ENCODE assay signal across 18 cellular contexts in the genomic region with DNA sequence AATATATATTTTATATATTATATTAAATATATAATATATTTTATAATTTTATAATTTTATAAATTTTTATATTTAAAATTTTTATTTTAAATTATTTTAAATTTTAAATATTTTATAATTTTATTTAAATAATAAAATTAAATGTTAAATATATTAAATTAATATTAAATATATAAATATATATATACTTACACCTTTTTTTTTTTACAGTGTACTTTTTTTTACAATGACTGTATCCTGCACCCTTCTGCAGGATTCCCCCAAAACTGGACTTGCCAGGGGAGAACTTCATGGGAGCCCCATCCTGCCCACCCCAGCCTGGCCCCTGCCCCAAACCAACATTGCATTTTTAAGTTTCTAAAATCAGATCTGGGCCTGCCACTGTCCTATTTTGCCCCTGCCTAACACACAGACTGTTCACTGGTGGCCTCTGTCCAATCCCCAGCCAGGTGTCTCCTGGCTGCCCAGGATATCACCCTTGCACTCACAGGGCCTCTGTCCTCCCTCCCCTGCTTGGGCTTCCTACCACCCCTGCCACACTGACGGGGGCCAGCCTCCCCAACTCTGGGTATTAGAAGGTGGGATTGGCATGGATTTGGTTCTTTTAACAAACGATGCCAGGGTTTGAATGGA.
A peak's percentile ranks its signal among the peaks of the same experiment; 100 is the strongest.
DNase-seq lines count a peak whose midpoint lies in the region; ATAC-seq and TF ChIP-seq lines count a peak whose summit lies in the region.
"Had no signal": no experiment of that assay in that cellular context is flagged by ENCODE, and none has a peak within 500 bp of the region (broad histone marks: within the 10 kb centered on the region; RNA-seq: fewer than 3 reads in every experiment).

No MANE protein-coding gene starts in this region.

- no peak for TF ChIP-seq CTCF in NB4 (IDR thresholded peaks at IDR 0.05; ENCODE audit: low read depth, low read length)
- no peak for TF ChIP-seq CTCF in coronary artery (IDR thresholded peaks at IDR 0.05)
- TF ChIP-seq CTCF in RWPE1 (conservative IDR thresholded peaks at IDR 0.05; ENCODE audit: low read depth), result no peak

- peaks cover 0 to 12% of the 10 kb centered on the region in 2 donors for H3K27me3 Mint-ChIP-seq in stimulated activated naive B cell treated with anti-CD40 and anti-IgM and Interleukin-4, amounts not matched to agents 10 μg/mL and 1 μg/mL and 100 μg/mL, for 72 hours

- POLR2A ChIA-PET in RWPE1 (lab: Yijun Ruan, JAX; ENCODE audit: low non-redundant PET), result no interaction called here

- no peaks in the 10 kb centered on the region for H3K4me1 Mint-ChIP-seq in stimulated activated naive B cell treated with anti-CD40 and anti-IgM and Interleukin-4, amounts not matched to agents 10 μg/mL and 1 μg/mL and 100 μg/mL, for 72 hours
- H3K4me1 Mint-ChIP-seq: CD4-positive, CD25-positive, alpha-beta regulatory T cell had no signal

- ATAC-seq in stimulated activated naive B cell treated with anti-CD40 and anti-IgM and Interleukin-4, amounts not matched to agents 10 μg/mL and 1 μg/mL and 100 μg/mL, for 72 hours (replicated peaks), result no peak
- ATAC-seq: PC-3 had no signal

- H3K4me3 ChIP-seq in NB4 (ENCODE audit: low read depth, low read length) (no peak overlapping the region), coronary artery (no peak overlapping the region)
- H3K4me3 ChIP-seq: HAP-1, SJSA1 had no signal

- DNase-seq in activated effector memory CD4-positive, alpha-beta T cell treated with anti-CD3 and anti-CD28 coated beads, Interleukin-2, amount 50 U/mL, for 16 hours, result peak; percentile 37
- DNase-seq in activated effector memory CD4-positive, alpha-beta T cell treated with Interleukin-2 at 50 U/mL for 16 hours, result no peak
- DNase-seq in NB4 (ENCODE audit: low read depth) (peak; percentile 9), coronary artery (ENCODE audit: low spot score) (peak; percentile 65), KG1 (lab: John Stamatoyannopoulos, UW) (no peak), RWPE1 (ENCODE audit: low spot score) (no peak)
- no peak for DNase-seq in stimulated activated naive B cell treated with anti-CD40 and anti-IgM and Interleukin-4, amounts not matched to agents 10 μg/mL and 1 μg/mL and 100 μg/mL, for 72 hours
- DNase-seq: Caco-2; CD4-positive, CD25-positive, alpha-beta regulatory T cell; DMS53; NCI-H1436; NCI-H2029 treated with DMSO at 0.1 percent for 48 hours; NCI-H510A; NCI-H774; PC-3 had no signal

- CTCF ChIA-PET in RWPE1 (lab: Yijun Ruan, JAX), result no interaction called here

- no peak for TF ChIP-seq POLR2A in NB4 (IDR thresholded peaks at IDR 0.05; ENCODE audit: extremely low read depth, insufficient read length)

- H3K27ac ChIP-seq in coronary artery, result no peak overlapping the region
- no peak overlapping the region for H3K27ac ChIP-seq in RWPE1
- H3K27ac ChIP-seq: HL-60, SJSA1 had no signal

- H3K9me3 Mint-ChIP-seq in stimulated activated naive B cell treated with anti-CD40 and anti-IgM and Interleukin-4, amounts not matched to agents 10 μg/mL and 1 μg/mL and 100 μg/mL, for 72 hours, result no peaks in the 10 kb centered on the region
- H3K9me3 Mint-ChIP-seq: CD4-positive, CD25-positive, alpha-beta regulatory T cell had no signal

- H3K27ac Mint-ChIP-seq in stimulated activated naive B cell treated with anti-CD40 and anti-IgM and Interleukin-4, amounts not matched to agents 10 μg/mL and 1 μg/mL and 100 μg/mL, for 72 hours, result peak overlapping the region; percentile 15
- H3K27ac Mint-ChIP-seq: CD4-positive, CD25-positive, alpha-beta regulatory T cell had no signal

- no peak overlapping the region for H3K4me3 Mint-ChIP-seq in stimulated activated naive B cell treated with anti-CD40 and anti-IgM and Interleukin-4, amounts not matched to agents 10 μg/mL and 1 μg/mL and 100 μg/mL, for 72 hours
- H3K4me3 Mint-ChIP-seq: CD4-positive, CD25-positive, alpha-beta regulatory T cell had no signal

- no peaks in the 10 kb centered on the region for H3K36me3 Mint-ChIP-seq in stimulated activated naive B cell treated with anti-CD40 and anti-IgM and Interleukin-4, amounts not matched to agents 10 μg/mL and 1 μg/mL and 100 μg/mL, for 72 hours
- H3K36me3 Mint-ChIP-seq: CD4-positive, CD25-positive, alpha-beta regulatory T cell had no signal

Comparison
In these comparisons a context has a peak if more than half of its experiments do, and no peak if none do; other contexts are left out.
1. DNase-seq: peak in activated effector memory CD4-positive, alpha-beta T cell treated with anti-CD3 and anti-CD28 coated beads, Interleukin-2, amount 50 U/mL, for 16 hours (single experiment), NB4 (single experiment) and coronary artery (single experiment); none in activated effector memory CD4-positive, alpha-beta T cell treated with Interleukin-2 at 50 U/mL for 16 hours (single experiment), stimulated activated naive B cell treated with anti-CD40 and anti-IgM and Interleukin-4, amounts not matched to agents 10 μg/mL and 1 μg/mL and 100 μg/mL, for 72 hours (single experiment), KG1 (single experiment) and RWPE1 (single experiment).